Comparison of ENCODE assay signal across 9 cellular contexts in the genomic region with DNA sequence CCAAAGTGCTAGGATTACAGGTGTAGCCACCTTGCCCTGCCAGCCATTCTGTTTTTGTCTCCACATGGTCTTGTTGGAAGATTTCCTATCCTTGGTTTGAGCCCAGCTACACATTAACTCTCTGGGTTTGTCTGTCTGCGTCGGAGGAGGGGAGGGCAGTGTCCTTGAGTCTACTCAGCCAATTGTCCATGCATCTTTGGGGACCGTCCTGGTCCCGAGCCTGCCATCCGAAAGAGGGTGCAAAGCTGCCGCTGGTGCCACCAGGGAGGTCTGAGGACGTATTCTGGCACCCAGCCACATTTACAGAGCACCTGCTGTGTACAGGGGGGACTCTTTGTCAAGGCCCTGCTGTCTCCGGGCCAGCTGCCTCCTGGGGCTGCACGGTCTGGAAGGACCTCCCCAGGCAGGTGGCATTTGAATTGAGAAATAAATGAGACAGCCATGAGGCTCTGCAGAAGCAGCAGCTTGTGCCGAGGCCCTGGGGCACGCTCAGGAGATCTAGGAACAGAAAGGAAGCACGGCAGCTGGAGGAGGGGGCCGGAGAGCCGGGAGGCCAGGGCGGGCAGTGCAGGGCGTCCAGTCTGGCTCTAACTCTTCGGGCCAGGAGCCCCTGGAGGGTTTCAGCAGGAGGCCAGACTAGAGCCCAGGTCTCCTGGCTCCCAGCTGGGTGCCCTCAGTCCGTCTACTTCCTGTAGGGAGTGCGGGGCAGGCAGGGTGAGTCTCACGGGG. TPM values are rescaled to one million over a fixed set of nuclear protein-coding genes. Genes with fewer than 3 reads are reported as not detected.
A peak's percentile ranks its signal among the peaks of the same experiment; 100 is the strongest.
DNase-seq lines count a peak whose midpoint lies in the region; ATAC-seq and TF ChIP-seq lines count a peak whose summit lies in the region.
"Had no signal": no experiment of that assay in that cellular context is flagged by ENCODE, and none has a peak within 500 bp of the region (broad histone marks: within the 10 kb centered on the region; RNA-seq: fewer than 3 reads in every experiment).

No MANE protein-coding gene starts in this region.

- peak overlapping the region; percentile 86 for H3K4me3 Mint-ChIP-seq in activated CD4-positive, alpha-beta memory T cell treated with anti-CD3 and anti-CD28 coated beads for 36 hours

- POLR2A ChIA-PET in AG04449 (lab: Yijun Ruan, JAX): interaction anchor here (0.6 kb wide), 1 partner anchor 191 kb away, joined by 3 read pairs; no protein-coding TSS in a partner anchor
- POLR2A ChIA-PET in activated CD4-positive, alpha-beta memory T cell treated with anti-CD3 and anti-CD28 coated beads for 36 hours (lab: Charles Lee): interaction anchor here (0.6 to 1.8 kb wide), 6 partner anchors 12 to 79 kb away, joined by 3 to 7 read pairs (median 4); a partner anchor contains a TSS

- TF ChIP-seq CTCF in AG04449 (IDR thresholded peaks at IDR 0.05; ENCODE audit: insufficient read depth, low read length, missing control alignments) (no peak), lung (IDR thresholded peaks at IDR 0.05; ENCODE audit: control extremely low read depth, extremely low read depth) (no peak), uterus (IDR thresholded peaks at IDR 0.05) (no peak)

- peak overlapping the region; percentile 81 for H3K4me2 ChIP-seq in GM23248 (ENCODE audit: unreplicated experiment)

- H3K9me3 ChIP-seq in GM23248 (ENCODE audit: low read depth): no peaks in the 10 kb centered on the region
- H3K9me3 ChIP-seq in lung (ENCODE audit: control insufficient read depth in 2 of 2, insufficient read depth in 1 of 2, low read length in 1 of 2): no peaks in the 10 kb centered on the region
- H3K9me3 ChIP-seq in uterus: no peaks in the 10 kb centered on the region

- no peaks in the 10 kb centered on the region for H3K36me3 ChIP-seq in GM23248 (ENCODE audit: low read depth)
- H3K36me3 ChIP-seq in lung (ENCODE audit: control insufficient read depth in 2 of 2, insufficient read depth in 2 of 2, low read length in 2 of 2): peaks cover 0 to 28% of the 10 kb centered on the region in 2 donors
- H3K36me3 ChIP-seq in uterus: no peaks in the 10 kb centered on the region

- H3K4me1 Mint-ChIP-seq in activated CD4-positive, alpha-beta memory T cell treated with anti-CD3 and anti-CD28 coated beads for 36 hours (ENCODE audit: low read depth): peaks cover 14% of the 10 kb centered on the region

- CTCF ChIA-PET in AG04449 (lab: Yijun Ruan, JAX): no interaction called here
- CTCF ChIA-PET in activated CD4-positive, alpha-beta memory T cell treated with anti-CD3 and anti-CD28 coated beads for 36 hours (lab: Charles Lee): interaction anchor here (0.8 kb wide), 1 partner anchor 54 kb away, joined by 4 read pairs; no protein-coding TSS in a partner anchor

- H3K27ac Mint-ChIP-seq in activated CD4-positive, alpha-beta memory T cell treated with anti-CD3 and anti-CD28 coated beads for 36 hours: peak overlapping the region; percentile 89

- H3K27ac ChIP-seq in GM23248 (no peak overlapping the region), lung (ENCODE audit: low read depth in 1 of 2, low read length in 1 of 2) (peak overlapping the region in 1 of 2 donors; percentile 33), uterus (no peak overlapping the region)

- H3K27me3 Mint-ChIP-seq in activated CD4-positive, alpha-beta memory T cell treated with anti-CD3 and anti-CD28 coated beads for 36 hours: no peaks in the 10 kb centered on the region

- 83 to 87% methylated on average over 14 to 20 of the region's 20 CpGs for WGBS in GM23248 (ENCODE audit: low coverage in 1 of 2, low lambda C conversion rate in 2 of 2, missing lambda C conversion rate in 2 of 2), 2 experiments
- WGBS in lung, 2 donors: 64 to 82% methylated on average over 20 of the region's 20 CpGs

- H4K20me1 ChIP-seq in GM23248 (ENCODE audit: insufficient read depth): no peaks in the 10 kb centered on the region

- no peaks in the 10 kb centered on the region for H3F3A ChIP-seq in GM23248 (ENCODE audit: insufficient read depth)

- H3K27me3 ChIP-seq in GM23248 (replicated peaks; ENCODE audit: insufficient read depth) (no peaks in the 10 kb centered on the region), lung (ENCODE audit: control insufficient read depth, insufficient read depth) (no peaks in the 10 kb centered on the region), uterus (no peaks in the 10 kb centered on the region)

- H3K36me3 Mint-ChIP-seq in activated CD4-positive, alpha-beta memory T cell treated with anti-CD3 and anti-CD28 coated beads for 36 hours: peaks cover 10% of the 10 kb centered on the region

- in situ Hi-C loops in GM23248 (cut with MboI): no loop called here

- intact Hi-C loops in activated CD4-positive, alpha-beta memory T cell treated with anti-CD3 and anti-CD28 coated beads for 36 hours (cut with micrococcal nuclease): no loop called here
- intact Hi-C loops in uterus (cut with DNase I; ENCODE audit: low total_unique reads): no loop called here

- no peak overlapping the region for H3K9ac ChIP-seq in GM23248

- no peak overlapping the region for H2AFZ ChIP-seq in GM23248

- H3K9me3 Mint-ChIP-seq in activated CD4-positive, alpha-beta memory T cell treated with anti-CD3 and anti-CD28 coated beads for 36 hours: no peaks in the 10 kb centered on the region

- H3K4me3 ChIP-seq in AG04449 (ENCODE audit: low read depth, low read length) (peak overlapping the region; percentile 86), GM23248 (peak overlapping the region; percentile 83), lung (peak overlapping the region; percentile 55), uterus (no peak overlapping the region)

- TF ChIP-seq POLR2A in uterus (IDR thresholded peaks at IDR 0.05): no peak

- no peaks in the 10 kb centered on the region for H3K9me2 ChIP-seq in GM23248 (ENCODE audit: insufficient read depth)

- H3K4me1 ChIP-seq in GM23248 (ENCODE audit: insufficient read depth): no peaks in the 10 kb centered on the region
- H3K4me1 ChIP-seq in lung (ENCODE audit: control insufficient read depth in 2 of 2, insufficient read depth in 2 of 2, low read length in 2 of 2): peaks cover 0 to 12% of the 10 kb centered on the region in 2 donors
- no peaks in the 10 kb centered on the region for H3K4me1 ChIP-seq in uterus

- no peaks in the 10 kb centered on the region for H3K79me2 ChIP-seq in GM23248 (ENCODE audit: insufficient read depth)

- DNase-seq in AG04449 (ENCODE audit: low read depth, low spot score) (no peak), GM23248 (no peak), lung (ENCODE audit: low spot score) (no peak), DMS79 treated with DMSO at 0.1 percent for 48 hours (lab: John Stamatoyannopoulos, UW) (no peak), Ammon's horn (ENCODE audit: low spot score) (no peak), uterus (no peak)
- no peak for DNase-seq in activated CD4-positive, alpha-beta memory T cell treated with anti-CD3 and anti-CD28 coated beads for 36 hours
- DNase-seq in activated effector memory CD4-positive, alpha-beta T cell treated with Interleukin-2 at 50 U/mL for 16 hours: no peak

- no peak for ATAC-seq in lung (ENCODE audit: insufficient read depth, low FRiP score)

RNA-seq across cellular contexts. Expression of a gene that starts 1.5 kb away (rescaled TPM):
- total RNA-seq in GM23248 (2014; rRNA removed; shearing (Covaris generic)): 332 and 338 TPM in 2 replicates
- polyA plus RNA-seq in GM23248 (2016; fragmentation: Nextera tagmentation; extraction: Ambion mirVana): 270 and 283 TPM in 2 replicates
- 100 to 1,000 TPM; 262 to 265 TPM for total RNA-seq in activated CD4-positive, alpha-beta memory T cell treated with anti-CD3 and anti-CD28 coated beads for 36 hours
- 100 to 1,000 TPM; 113 to 404 TPM for total RNA-seq in lung
- 100 to 1,000 TPM; 294 to 879 TPM for polyA plus RNA-seq in lung
- total RNA-seq in uterus: 10 to 100 TPM; 17.4 to 72.0 (median 38.3) TPM

RNA-seq across cellular contexts. Expression of a gene that starts 11.0 kb away (rescaled TPM):
- total RNA-seq in GM23248 (2014; rRNA removed; shearing (Covaris generic)): not detected in 2 replicates
- polyA plus RNA-seq in GM23248 (2016; fragmentation: Nextera tagmentation; extraction: Ambion mirVana) (not detected in 2 replicates), lung (1 to 10 TPM in 1 of 2 donors, under 1 TPM in 1; 0.14 to 1.8 TPM)
- under 1 TPM in 1 of 2 experiments, not detected in 1; 0.22 TPM for total RNA-seq in activated CD4-positive, alpha-beta memory T cell treated with anti-CD3 and anti-CD28 coated beads for 36 hours
- total RNA-seq in lung (not detected), uterus (not detected)
- polyA plus RNA-seq: neural cell had no signal

RNA-seq across cellular contexts. Expression of a gene that starts 13.5 kb away (rescaled TPM):
- 25.0 and 29.1 TPM in 2 replicates for total RNA-seq in GM23248 (2014; rRNA removed; shearing (Covaris generic))
- polyA plus RNA-seq in GM23248 (2016; fragmentation: Nextera tagmentation; extraction: Ambion mirVana) (27.4 and 28.6 TPM in 2 replicates), lung (100 to 1,000 TPM; 115 to 135 TPM)
- 100 to 1,000 TPM; 111 to 113 TPM for total RNA-seq in activated CD4-positive, alpha-beta memory T cell treated with anti-CD3 and anti-CD28 coated beads for 36 hours
- total RNA-seq in lung (100 to 1,000 TPM in 1 of 2 donors, 10 to 100 TPM in 1; 39.1 to 123 TPM), uterus (10 to 100 TPM in 2 of 4 donors, 1 to 10 TPM in 2; 2.4 to 22.1 (median 15.0) TPM)

RNA-seq across cellular contexts. Expression of a gene that starts 36.9 kb away (rescaled TPM):
- not detected in 2 replicates for total RNA-seq in GM23248 (2014; rRNA removed; shearing (Covaris generic))
- polyA plus RNA-seq in GM23248 (2016; fragmentation: Nextera tagmentation; extraction: Ambion mirVana) (0.35 and 0.71 TPM in 2 replicates), lung (1 to 10 TPM; 3.2 to 3.8 TPM)
- total RNA-seq in activated CD4-positive, alpha-beta memory T cell treated with anti-CD3 and anti-CD28 coated beads for 36 hours: 1 to 10 TPM; 5.5 to 5.8 TPM
- total RNA-seq in lung (1 to 10 TPM; 1.1 to 2.6 TPM), uterus (under 1 TPM in 2 of 4 donors, not detected in 2; 0.14 to 0.43 TPM)
- polyA plus RNA-seq: neural cell had no signal

RNA-seq across cellular contexts. Expression of a gene that starts 56.8 kb away (rescaled TPM):
- total RNA-seq in GM23248 (2014; rRNA removed; shearing (Covaris generic)): 13.7 and 14.6 TPM in 2 replicates
- polyA plus RNA-seq in GM23248 (2016; fragmentation: Nextera tagmentation; extraction: Ambion mirVana) (8.2 and 8.9 TPM in 2 replicates), lung (10 to 100 TPM; 42.4 to 51.6 TPM)
- 10 to 100 TPM; 46.4 to 55.6 TPM for total RNA-seq in activated CD4-positive, alpha-beta memory T cell treated with anti-CD3 and anti-CD28 coated beads for 36 hours
- total RNA-seq in lung (10 to 100 TPM; 15.2 to 45.9 TPM), uterus (10 to 100 TPM; 14.2 to 33.2 (median 20.0) TPM)

Comparison
In these comparisons a context has a peak if more than half of its experiments do, and no peak if none do; other contexts are left out.
1. H3K4me3 ChIP-seq: peak in AG04449 (single experiment), GM23248 (single experiment) and lung (single experiment); none in uterus (0 of 2).